ENCODE assay signal across 21 cellular contexts in the genomic region with DNA sequence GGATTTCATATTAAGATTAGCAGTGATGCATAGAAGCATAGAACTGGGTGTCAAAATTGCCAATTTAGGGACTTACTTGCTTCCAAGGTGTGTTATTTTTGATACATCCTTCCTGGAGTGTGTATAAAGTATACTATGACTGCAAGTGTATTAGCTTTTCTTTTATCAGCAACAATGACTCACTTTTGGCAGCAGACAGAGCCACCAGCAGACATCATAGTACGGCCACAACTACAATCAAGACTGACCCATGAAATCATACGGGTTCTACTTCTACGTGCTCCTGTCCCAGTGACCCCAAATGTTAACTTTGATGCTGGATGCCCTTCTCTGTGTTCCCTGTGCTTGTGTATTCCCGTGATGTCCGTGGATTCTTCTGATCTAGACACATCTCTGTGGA.
DNase-seq lines count a peak whose midpoint lies in the region; ATAC-seq lines count a peak whose summit lies in the region.
"Had no signal": no experiment of that assay in that cellular context is flagged by ENCODE, and none has a peak within 500 bp of the region (broad histone marks: within the 10 kb centered on the region; RNA-seq: fewer than 3 reads in every experiment).

No MANE protein-coding gene starts in this region.

- H3K4me1 ChIP-seq in trophoblast cell (ENCODE audit: control insufficient read depth in 1 of 2, insufficient read depth in 2 of 2, low read length in 2 of 2), result no peaks in the 10 kb centered on the region
- H3K4me1 ChIP-seq: BLaER1, Caco-2 had no signal

- no peak overlapping the region for H3K27ac ChIP-seq in trophoblast cell (ENCODE audit: low read depth, low read length)
- H3K27ac ChIP-seq: 22Rv1, BLaER1, C4-2B, GM23248 had no signal

- H3K36me3 ChIP-seq in trophoblast cell (ENCODE audit: control insufficient read depth in 1 of 2, insufficient read depth in 2 of 2, low read length in 2 of 2), result no peaks in the 10 kb centered on the region
- H3K36me3 ChIP-seq: BLaER1 had no signal

- no peak overlapping the region for H3K14ac ChIP-seq in trophoblast cell (ENCODE audit: low read length)

- H3K27me3 ChIP-seq in trophoblast cell (ENCODE audit: insufficient read depth, low read length), result no peaks in the 10 kb centered on the region
- H3K27me3 ChIP-seq: BLaER1 had no signal

- no peaks in the 10 kb centered on the region for H3K9me3 ChIP-seq in trophoblast cell (ENCODE audit: insufficient read depth, low read depth, low read length)
- H3K9me3 ChIP-seq: BLaER1, Caco-2 had no signal

- H2AK5ac ChIP-seq in trophoblast cell (ENCODE audit: low read length), result no peak overlapping the region

- no peak overlapping the region for H3K9ac ChIP-seq in trophoblast cell (ENCODE audit: low read length)
- H3K9ac ChIP-seq: BLaER1, GM23248 had no signal

- H2BK120ac ChIP-seq in trophoblast cell (ENCODE audit: insufficient read depth, low read length, poor library complexity), result no peak overlapping the region

- no peak overlapping the region for H4K8ac ChIP-seq in trophoblast cell (ENCODE audit: low read depth, low read length)

- H2BK5ac ChIP-seq in trophoblast cell (ENCODE audit: low read depth, low read length, poor library complexity), result no peak overlapping the region

- no peak overlapping the region for H3K4me3 ChIP-seq in trophoblast cell (ENCODE audit: low read depth, low read length)
- H3K4me3 ChIP-seq: BLaER1, GM12878, GM23248 had no signal

- H4K91ac ChIP-seq in trophoblast cell (ENCODE audit: low read depth, low read length), result no peak overlapping the region

- no peak overlapping the region for H2AFZ ChIP-seq in trophoblast cell (ENCODE audit: insufficient read depth, low read length, poor library complexity)
- H2AFZ ChIP-seq: GM23248 had no signal

- no peak overlapping the region for H2BK12ac ChIP-seq in trophoblast cell (ENCODE audit: low read length)

- H3K79me1 ChIP-seq in trophoblast cell (ENCODE audit: low read length), result no peaks in the 10 kb centered on the region

- H3K4ac ChIP-seq in trophoblast cell (ENCODE audit: low read depth, low read length), result no peak overlapping the region

- DNase-seq in Daoy (ENCODE audit: low read depth) (peak; percentile 46), RKO (ENCODE audit: low spot score) (peak; percentile 2), astrocyte of the hippocampus (ENCODE audit: low read depth, low spot score) (peak; percentile 37), trophoblast cell (no peak), ecto neural progenitor cell (ENCODE audit: low spot score) (no peak)
- no peak for DNase-seq in central memory CD4-positive, alpha-beta T cell
- DNase-seq: Caco-2; CD4-positive, CD25-positive, alpha-beta regulatory T cell; CD8-positive, alpha-beta T cell; DMS153; DND-41; EL; GDM1; GM23248; H7; HCEC 1CT had no signal

- no peak for ATAC-seq in GM19324 (IDR thresholded peaks at IDR 0.05; ENCODE audit: low FRiP score, unreplicated experiment)
- ATAC-seq: CD8-positive, alpha-beta T cell; GM12878 had no signal

- H3K4me2 ChIP-seq in trophoblast cell (ENCODE audit: low read length), result no peak overlapping the region
- H3K4me2 ChIP-seq: BLaER1 had no signal

- peak overlapping the region; percentile 54 for H4K12ac ChIP-seq in trophoblast cell (ENCODE audit: low read depth, low read length)

- H3K79me2 ChIP-seq in trophoblast cell (ENCODE audit: control insufficient read depth, insufficient read depth, low read length, poor library complexity), result no peaks in the 10 kb centered on the region

- no peak overlapping the region for H3K18ac ChIP-seq in trophoblast cell (ENCODE audit: low read length)

- no peak overlapping the region for H3K23ac ChIP-seq in trophoblast cell (ENCODE audit: low read length)

- no CpG with 5 or more reads among the region's 5 CpGs for WGBS in trophoblast cell (ENCODE audit: extremely low coverage, insufficient coverage, insufficient read length)

Comparison
In these comparisons a context has a peak if more than half of its experiments do, and no peak if none do; other contexts are left out.
1. DNase-seq: peak in Daoy (single experiment), RKO (single experiment) and astrocyte of the hippocampus (single experiment); none in trophoblast cell (0 of 2), central memory CD4-positive, alpha-beta T cell (single experiment) and ecto neural progenitor cell (single experiment).